20 cellular contexts compared by ENCODE assay signal in the genomic region with DNA sequence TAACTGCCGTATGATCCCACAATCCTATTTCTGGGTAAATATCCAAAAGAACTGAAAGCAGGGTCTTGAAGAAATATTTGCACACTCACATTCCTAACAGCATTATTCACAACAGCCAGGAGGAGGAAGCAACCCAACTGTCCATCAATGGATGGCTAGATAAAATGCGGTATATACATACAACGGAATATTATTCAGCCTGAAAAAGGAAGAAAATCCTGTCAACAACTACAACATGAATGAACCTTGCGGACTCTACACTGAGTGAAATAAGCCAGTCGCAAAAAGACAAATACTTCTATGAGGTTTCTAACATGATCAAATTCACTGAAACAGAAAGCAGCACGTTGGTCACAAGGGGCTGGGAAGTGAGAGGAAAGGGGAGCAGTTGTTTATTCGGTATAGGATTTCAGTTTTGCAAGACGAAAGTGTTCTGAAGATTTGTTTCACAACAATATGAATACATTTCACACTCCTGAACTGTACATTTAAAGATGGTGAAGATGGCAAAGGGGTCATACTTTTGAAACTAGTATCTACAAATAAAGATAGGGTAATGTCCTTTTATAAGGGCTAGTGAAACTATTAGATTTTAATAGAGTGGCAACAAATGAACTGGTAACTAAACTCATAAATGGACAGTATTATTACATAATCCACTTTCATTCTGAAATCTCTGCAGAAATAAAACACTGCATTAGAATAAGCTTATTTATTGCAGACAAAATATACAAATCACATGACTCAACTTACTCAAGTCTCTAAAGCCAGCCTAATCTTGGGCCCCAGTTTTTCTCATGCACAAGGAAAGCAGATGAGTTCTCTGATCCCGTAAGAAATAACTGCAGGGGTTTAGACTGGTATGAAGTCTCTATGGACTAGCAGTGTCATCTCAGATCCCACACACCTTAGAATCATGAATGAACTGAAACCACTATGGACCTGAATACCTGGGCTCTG. TPM values are rescaled to one million over a fixed set of nuclear protein-coding genes. Genes with fewer than 3 reads are reported as not detected.
DNase-seq lines count a peak whose midpoint lies in the region; ATAC-seq, FAIRE-seq and TF ChIP-seq lines count a peak whose summit lies in the region.
"Had no signal": no experiment of that assay in that cellular context is flagged by ENCODE, and none has a peak within 500 bp of the region (broad histone marks: within the 10 kb centered on the region; RNA-seq: fewer than 3 reads in every experiment).

No MANE protein-coding gene starts in this region.

- H3K27ac Mint-ChIP-seq in natural killer cell = peak overlapping the region; percentile 39 to 47

- no peaks in the 10 kb centered on the region for H3K9me3 ChIP-seq in HEK293 (ENCODE audit: control insufficient read depth, insufficient read depth, low read depth, low read length)
- H3K9me3 ChIP-seq in Peyer's patch = no peaks in the 10 kb centered on the region
- H3K9me3 ChIP-seq: right lobe of liver, thoracic aorta had no signal

- no peaks in the 10 kb centered on the region for H3K27me3 Mint-ChIP-seq in natural killer cell (ENCODE audit: low read depth in 2 of 2)

- DNase-seq in GM12891 (ENCODE audit: insufficient read length, low spot score) (no peak), bronchial epithelial cell (ENCODE audit: low read depth) (peak; percentile 30), natural killer cell (no peak), cerebellar nuclear complex (lab: John Stamatoyannopoulos, UW) (no peak), Peyer's patch (no peak)
- DNase-seq: activated CD4-positive, CD25-positive, alpha-beta regulatory T cell treated with anti-CD3 and anti-CD28 coated beads, Interleukin-2, amount 50 U/mL, for 72 hours; Calu3; glutamatergic neuron; GOT3; NCI-H1417; NCI-H226; NK-92 treated with Interleukin-12 subunit alpha and Interleukin-12 subunit beta, amount 100 ng/mL, for 24 hours; right lobe of liver; stimulated activated CD4-positive, alpha-beta T cell treated with anti-CD3 and anti-CD28 coated beads, Interleukin-2, amount 100 ng/mL, for 48 hours had no signal

- TF ChIP-seq POLR2A in GM12891 (IDR thresholded peaks at IDR 0.05; ENCODE audit: low read depth, low read length) (no peak), Peyer's patch (IDR thresholded peaks at IDR 0.05) (no peak)

- peak overlapping the region; percentile 7 for H3K4me3 Mint-ChIP-seq in natural killer cell

- H3K27ac ChIP-seq in HEK293 (ENCODE audit: extremely low read depth, low read depth, low read length) (no peak overlapping the region), Peyer's patch (no peak overlapping the region)
- H3K27ac ChIP-seq: KMS-11, right lobe of liver, thoracic aorta had no signal

- H3K9me3 Mint-ChIP-seq in natural killer cell = no peaks in the 10 kb centered on the region

- H3K4me3 ChIP-seq in HEK293 (ENCODE audit: low read depth, low read length) (no peak overlapping the region), bronchial epithelial cell (ENCODE audit: low read depth, low read length) (no peak overlapping the region), Peyer's patch (no peak overlapping the region)
- H3K4me3 ChIP-seq: right lobe of liver, thoracic aorta had no signal

- CTCF ChIA-PET in HEK293 (lab: Yijun Ruan, JAX) = no interaction called here

- H3K27me3 ChIP-seq in bronchial epithelial cell (ENCODE audit: control insufficient read depth, insufficient read depth, low read length) = no peaks in the 10 kb centered on the region
- H3K27me3 ChIP-seq in Peyer's patch = no peaks in the 10 kb centered on the region
- H3K27me3 ChIP-seq: right lobe of liver had no signal

- intact Hi-C loops in natural killer cell (cut with micrococcal nuclease) = no loop called here

- H3K36me3 Mint-ChIP-seq in natural killer cell = no peaks in the 10 kb centered on the region

- TF ChIP-seq CTCF in HEK293 (tag by site-specific recombination; IDR thresholded peaks at IDR 0.05) = no peak
- TF ChIP-seq CTCF in bronchial epithelial cell (IDR thresholded peaks at IDR 0.05; ENCODE audit: insufficient read depth, low read length, severe bottlenecking) = no peak
- no peak for TF ChIP-seq CTCF in natural killer cell (IDR thresholded peaks at IDR 0.05)
- no peak for TF ChIP-seq CTCF in Peyer's patch (IDR thresholded peaks at IDR 0.05)

- FAIRE-seq in GM12891 (lab: Jason Lieb, UNC) (peak; percentile 41), bronchial epithelial cell (lab: Jason Lieb, UNC) (no peak)
- FAIRE-seq: islet of Langerhans had no signal

- H3K4me1 Mint-ChIP-seq in natural killer cell = peaks cover 38 to 40% of the 10 kb centered on the region in 2 donors

- no peaks in the 10 kb centered on the region for H3K4me1 ChIP-seq in HEK293 (ENCODE audit: control insufficient read depth, insufficient read depth, low read length)
- peaks cover 0 to 24% (median 0%) of the 10 kb centered on the region in 4 donors for H3K4me1 ChIP-seq in Peyer's patch

- ATAC-seq in natural killer cell (peak; percentile 34 to 72 (median 67)), HG02981 (IDR thresholded peaks at IDR 0.05; ENCODE audit: unreplicated experiment) (no peak), GM21528 (IDR thresholded peaks at IDR 0.05; ENCODE audit: low FRiP score, unreplicated experiment) (no peak)

- POLR2A ChIA-PET in HEK293 (lab: Yijun Ruan, JAX) = no interaction called here

- peaks cover 0 to 76% of the 10 kb centered on the region in 2 experiments for H3K36me3 ChIP-seq in HEK293 (ENCODE audit: control insufficient read depth in 2 of 2, insufficient read depth in 1 of 2, low read length in 2 of 2)
- H3K36me3 ChIP-seq in bronchial epithelial cell (ENCODE audit: control insufficient read depth, insufficient read depth, low read length) = peaks cover 3% of the 10 kb centered on the region
- peaks cover 0 to 10% (median 0%) of the 10 kb centered on the region in 3 donors for H3K36me3 ChIP-seq in Peyer's patch
- H3K36me3 ChIP-seq: thoracic aorta had no signal

TF ChIP-seq in GM12891, 5 proteins besides CTCF, POLR2A, EP300 and RAD21:
- no peak for TF ChIP-seq PAX5 (IDR thresholded peaks at IDR 0.05; ENCODE audit: insufficient read depth, low read length, severe bottlenecking)
- TF ChIP-seq TAF1 (IDR thresholded peaks at IDR 0.05; ENCODE audit: low read depth, low read length) = no peak
- TF ChIP-seq SPI1 (IDR thresholded peaks at IDR 0.05; ENCODE audit: low read depth, low read length) = no peak
- TF ChIP-seq POU2F2 (IDR thresholded peaks at IDR 0.05; ENCODE audit: low read depth, low read length) = no peak
- TF ChIP-seq POLR2AphosphoS5 (IDR thresholded peaks at IDR 0.05; ENCODE audit: low read depth, low read length) = no peak

TF ChIP-seq in HEK293, 187 proteins besides CTCF, POLR2A, EP300 and RAD21:
- TF ChIP-seq BCL11B (tag by site-specific recombination; IDR thresholded peaks at IDR 0.05; ENCODE audit: low read depth) (no peak), PRDM1 (tag by site-specific recombination; IDR thresholded peaks at IDR 0.05) (0 out of 2 replicates have a peak, but pooled peaks have one; percentile 11), ZNF266 (tag by site-specific recombination; IDR thresholded peaks at IDR 0.05; ENCODE audit: low read depth) (no peak), ZNF146 (tag by site-specific recombination; IDR thresholded peaks at IDR 0.05) (peak; percentile 97), ZNF24 (tag by site-specific recombination; IDR thresholded peaks at IDR 0.05) (no peak)
TF ChIP-seq in HEK293: peak in this region for 2.

RNA-seq across cellular contexts. Expression of a gene that starts 6.0 kb away (rescaled TPM):
- 18.2 TPM for polyA plus RNA-seq in GM12891 (2012; ENCODE audit: low read depth, missing spikeins)
- 66.6 and 97.4 TPM in 2 replicates for total RNA-seq in bronchial epithelial cell
- total RNA-seq in natural killer cell = 10 to 100 TPM; 82.0 to 91.8 (median 89.0) TPM
- 100 to 1,000 TPM; 136 to 221 (median 172) TPM for total RNA-seq in Peyer's patch

Comparison
In these comparisons a context has a peak if more than half of its experiments do, and no peak if none do; other contexts are left out.
1. ATAC-seq: peak in natural killer cell (3 of 3); none in HG02981 (single experiment) and GM21528 (single experiment).